1 cellular context compared by ENCODE assay signal in the genomic region with DNA sequence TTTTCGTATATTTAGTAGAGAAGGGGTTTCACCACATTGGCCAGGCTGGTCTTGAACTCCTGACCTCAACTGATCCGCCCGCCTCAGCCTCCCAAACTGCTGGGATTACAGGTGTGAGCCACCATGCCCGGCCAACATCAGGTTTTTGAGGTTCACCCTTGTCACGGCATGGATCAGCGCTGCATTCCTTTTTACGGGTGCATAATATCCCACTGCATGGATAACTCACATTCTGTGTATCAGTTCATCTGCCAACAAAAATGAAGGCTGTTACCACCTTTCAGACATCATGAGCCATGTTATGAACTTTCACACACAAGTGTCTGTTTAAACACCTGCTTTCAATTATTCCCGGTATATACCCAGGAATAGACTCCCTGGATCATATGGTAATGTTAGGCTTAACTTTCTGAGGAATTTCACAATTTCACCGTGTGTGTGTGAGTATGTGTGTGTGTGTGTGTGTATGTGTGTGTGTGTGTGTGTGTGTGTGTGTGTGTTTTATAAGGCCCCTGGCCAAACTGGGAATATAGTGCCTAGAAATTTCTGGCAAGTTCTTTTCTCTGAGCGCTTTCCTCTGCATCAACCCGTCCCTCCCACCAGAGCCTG.
TF ChIP-seq lines count a peak whose summit lies in the region.

No MANE protein-coding gene starts in this region.

TF ChIP-seq in GM23338, 12 proteins besides CTCF, POLR2A, EP300 and RAD21 (continued from another document):
- TF ChIP-seq, protein P1, sequence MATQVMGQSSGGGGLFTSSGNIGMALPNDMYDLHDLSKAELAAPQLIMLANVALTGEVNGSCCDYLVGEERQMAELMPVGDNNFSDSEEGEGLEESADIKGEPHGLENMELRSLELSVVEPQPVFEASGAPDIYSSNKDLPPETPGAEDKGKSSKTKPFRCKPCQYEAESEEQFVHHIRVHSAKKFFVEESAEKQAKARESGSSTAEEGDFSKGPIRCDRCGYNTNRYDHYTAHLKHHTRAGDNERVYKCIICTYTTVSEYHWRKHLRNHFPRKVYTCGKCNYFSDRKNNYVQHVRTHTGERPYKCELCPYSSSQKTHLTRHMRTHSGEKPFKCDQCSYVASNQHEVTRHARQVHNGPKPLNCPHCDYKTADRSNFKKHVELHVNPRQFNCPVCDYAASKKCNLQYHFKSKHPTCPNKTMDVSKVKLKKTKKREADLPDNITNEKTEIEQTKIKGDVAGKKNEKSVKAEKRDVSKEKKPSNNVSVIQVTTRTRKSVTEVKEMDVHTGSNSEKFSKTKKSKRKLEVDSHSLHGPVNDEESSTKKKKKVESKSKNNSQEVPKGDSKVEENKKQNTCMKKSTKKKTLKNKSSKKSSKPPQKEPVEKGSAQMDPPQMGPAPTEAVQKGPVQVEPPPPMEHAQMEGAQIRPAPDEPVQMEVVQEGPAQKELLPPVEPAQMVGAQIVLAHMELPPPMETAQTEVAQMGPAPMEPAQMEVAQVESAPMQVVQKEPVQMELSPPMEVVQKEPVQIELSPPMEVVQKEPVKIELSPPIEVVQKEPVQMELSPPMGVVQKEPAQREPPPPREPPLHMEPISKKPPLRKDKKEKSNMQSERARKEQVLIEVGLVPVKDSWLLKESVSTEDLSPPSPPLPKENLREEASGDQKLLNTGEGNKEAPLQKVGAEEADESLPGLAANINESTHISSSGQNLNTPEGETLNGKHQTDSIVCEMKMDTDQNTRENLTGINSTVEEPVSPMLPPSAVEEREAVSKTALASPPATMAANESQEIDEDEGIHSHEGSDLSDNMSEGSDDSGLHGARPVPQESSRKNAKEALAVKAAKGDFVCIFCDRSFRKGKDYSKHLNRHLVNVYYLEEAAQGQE (IDR thresholded peaks at IDR 0.05; ENCODE audit: unreplicated experiment) = no peak
- TF ChIP-seq, protein P2, sequence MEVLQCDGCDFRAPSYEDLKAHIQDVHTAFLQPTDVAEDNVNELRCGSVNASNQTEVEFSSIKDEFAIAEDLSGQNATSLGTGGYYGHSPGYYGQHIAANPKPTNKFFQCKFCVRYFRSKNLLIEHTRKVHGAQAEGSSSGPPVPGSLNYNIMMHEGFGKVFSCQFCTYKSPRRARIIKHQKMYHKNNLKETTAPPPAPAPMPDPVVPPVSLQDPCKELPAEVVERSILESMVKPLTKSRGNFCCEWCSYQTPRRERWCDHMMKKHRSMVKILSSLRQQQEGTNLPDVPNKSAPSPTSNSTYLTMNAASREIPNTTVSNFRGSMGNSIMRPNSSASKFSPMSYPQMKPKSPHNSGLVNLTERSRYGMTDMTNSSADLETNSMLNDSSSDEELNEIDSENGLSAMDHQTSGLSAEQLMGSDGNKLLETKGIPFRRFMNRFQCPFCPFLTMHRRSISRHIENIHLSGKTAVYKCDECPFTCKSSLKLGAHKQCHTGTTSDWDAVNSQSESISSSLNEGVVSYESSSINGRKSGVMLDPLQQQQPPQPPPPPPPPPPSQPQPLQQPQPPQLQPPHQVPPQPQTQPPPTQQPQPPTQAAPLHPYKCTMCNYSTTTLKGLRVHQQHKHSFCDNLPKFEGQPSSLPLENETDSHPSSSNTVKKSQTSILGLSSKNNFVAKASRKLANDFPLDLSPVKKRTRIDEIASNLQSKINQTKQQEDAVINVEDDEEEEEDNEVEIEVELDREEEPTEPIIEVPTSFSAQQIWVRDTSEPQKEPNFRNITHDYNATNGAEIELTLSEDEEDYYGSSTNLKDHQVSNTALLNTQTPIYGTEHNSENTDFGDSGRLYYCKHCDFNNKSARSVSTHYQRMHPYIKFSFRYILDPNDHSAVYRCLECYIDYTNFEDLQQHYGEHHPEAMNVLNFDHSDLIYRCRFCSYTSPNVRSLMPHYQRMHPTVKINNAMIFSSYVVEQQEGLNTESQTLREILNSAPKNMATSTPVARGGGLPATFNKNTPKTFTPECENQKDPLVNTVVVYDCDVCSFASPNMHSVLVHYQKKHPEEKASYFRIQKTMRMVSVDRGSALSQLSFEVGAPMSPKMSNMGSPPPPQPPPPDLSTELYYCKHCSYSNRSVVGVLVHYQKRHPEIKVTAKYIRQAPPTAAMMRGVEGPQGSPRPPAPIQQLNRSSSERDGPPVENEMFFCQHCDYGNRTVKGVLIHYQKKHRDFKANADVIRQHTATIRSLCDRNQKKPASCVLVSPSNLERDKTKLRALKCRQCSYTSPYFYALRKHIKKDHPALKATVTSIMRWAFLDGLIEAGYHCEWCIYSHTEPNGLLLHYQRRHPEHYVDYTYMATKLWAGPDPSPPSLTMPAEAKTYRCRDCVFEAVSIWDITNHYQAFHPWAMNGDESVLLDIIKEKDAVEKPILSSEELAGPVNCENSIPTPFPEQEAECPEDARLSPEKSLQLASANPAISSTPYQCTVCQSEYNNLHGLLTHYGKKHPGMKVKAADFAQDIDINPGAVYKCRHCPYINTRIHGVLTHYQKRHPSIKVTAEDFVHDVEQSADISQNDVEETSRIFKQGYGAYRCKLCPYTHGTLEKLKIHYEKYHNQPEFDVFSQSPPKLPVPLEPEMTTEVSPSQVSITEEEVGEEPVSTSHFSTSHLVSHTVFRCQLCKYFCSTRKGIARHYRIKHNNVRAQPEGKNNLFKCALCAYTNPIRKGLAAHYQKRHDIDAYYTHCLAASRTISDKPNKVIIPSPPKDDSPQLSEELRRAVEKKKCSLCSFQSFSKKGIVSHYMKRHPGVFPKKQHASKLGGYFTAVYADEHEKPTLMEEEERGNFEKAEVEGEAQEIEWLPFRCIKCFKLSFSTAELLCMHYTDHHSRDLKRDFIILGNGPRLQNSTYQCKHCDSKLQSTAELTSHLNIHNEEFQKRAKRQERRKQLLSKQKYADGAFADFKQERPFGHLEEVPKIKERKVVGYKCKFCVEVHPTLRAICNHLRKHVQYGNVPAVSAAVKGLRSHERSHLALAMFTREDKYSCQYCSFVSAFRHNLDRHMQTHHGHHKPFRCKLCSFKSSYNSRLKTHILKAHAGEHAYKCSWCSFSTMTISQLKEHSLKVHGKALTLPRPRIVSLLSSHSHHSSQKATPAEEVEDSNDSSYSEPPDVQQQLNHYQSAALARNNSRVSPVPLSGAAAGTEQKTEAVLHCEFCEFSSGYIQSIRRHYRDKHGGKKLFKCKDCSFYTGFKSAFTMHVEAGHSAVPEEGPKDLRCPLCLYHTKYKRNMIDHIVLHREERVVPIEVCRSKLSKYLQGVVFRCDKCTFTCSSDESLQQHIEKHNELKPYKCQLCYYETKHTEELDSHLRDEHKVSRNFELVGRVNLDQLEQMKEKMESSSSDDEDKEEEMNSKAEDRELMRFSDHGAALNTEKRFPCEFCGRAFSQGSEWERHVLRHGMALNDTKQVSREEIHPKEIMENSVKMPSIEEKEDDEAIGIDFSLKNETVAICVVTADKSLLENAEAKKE (CRISPR knock-in tag; IDR thresholded peaks at IDR 0.05) = no peak
